Comparison of ENCODE assay signal across 13 cellular contexts in genomic region chr11:37503411-37504065, GRCh38.
DNase-seq lines count a peak whose midpoint lies in the region; ATAC-seq and TF ChIP-seq lines count a peak whose summit lies in the region.
"Had no signal": no experiment of that assay in that cellular context is flagged by ENCODE, and none has a peak within 500 bp of the region (broad histone marks: within the 10 kb centered on the region; RNA-seq: fewer than 3 reads in every experiment).

No MANE protein-coding gene starts in this region.

- peak overlapping the region; percentile 81 for H3K27ac ChIP-seq in brain microvascular endothelial cell
- H3K27ac ChIP-seq: cardiac muscle cell, RWPE1 had no signal

- no peaks in the 10 kb centered on the region for H3K27me3 ChIP-seq in brain microvascular endothelial cell (replicated peaks)
- H3K27me3 ChIP-seq: cardiac muscle cell had no signal

- no peaks in the 10 kb centered on the region for H3K36me3 ChIP-seq in brain microvascular endothelial cell (replicated peaks)
- H3K36me3 ChIP-seq: cardiac muscle cell had no signal

- in situ Hi-C loops in brain microvascular endothelial cell (cut with HindIII; ENCODE audit: low pct_ligation_motif_present, low sequenced_read_pairs), result no loop called here

- peak; percentile 45 for ATAC-seq in GM21447 (IDR thresholded peaks at IDR 0.05; ENCODE audit: unreplicated experiment)
- peak; percentile 51 for ATAC-seq in HG03135 (IDR thresholded peaks at IDR 0.05; ENCODE audit: unreplicated experiment)
- no peak for ATAC-seq in omental fat pad (ENCODE audit: low FRiP score)

- TF ChIP-seq CTCF in GM12865 (IDR thresholded peaks at IDR 0.05; ENCODE audit: insufficient read depth, low read depth, low read length, missing control alignments) (no peak), brain microvascular endothelial cell (IDR thresholded peaks at IDR 0.05; ENCODE audit: low read depth, low read length, missing control alignments) (no peak), omental fat pad (IDR thresholded peaks at IDR 0.05) (no peak)

- H3K4me3 ChIP-seq in GM12865 (ENCODE audit: low read depth, low read length) (no peak overlapping the region), brain microvascular endothelial cell (ENCODE audit: low read depth, low read length) (no peak overlapping the region)
- H3K4me3 ChIP-seq: cardiac muscle cell had no signal

- DNase-seq in GM12865 (ENCODE audit: low read depth), result peak; percentile 47
- DNase-seq in brain microvascular endothelial cell, result no peak
- DNase-seq in AG08396 (ENCODE audit: low spot score), result no peak
- DNase-seq in activated CD4-positive, alpha-beta T cell treated with anti-CD3 and anti-CD28 coated beads for 1 hour, result no peak
- DNase-seq in omental fat pad (ENCODE audit: low spot score), result no peak
- DNase-seq in stimulated activated CD4-positive, alpha-beta T cell treated with anti-CD3 and anti-CD28 coated beads, Interleukin-15, amount 100 ng/mL, for 24 hours, result no peak
- DNase-seq: activated CD8-positive, alpha-beta memory T cell treated with anti-CD3 and anti-CD28 coated beads for 24 hours; nucleus accumbens; stimulated activated CD8-positive, alpha-beta memory T cell treated with anti-CD3 and anti-CD28 coated beads, Interleukin-4, amount 100 ng/mL, for 48 hours had no signal
